In the genomic region with DNA sequence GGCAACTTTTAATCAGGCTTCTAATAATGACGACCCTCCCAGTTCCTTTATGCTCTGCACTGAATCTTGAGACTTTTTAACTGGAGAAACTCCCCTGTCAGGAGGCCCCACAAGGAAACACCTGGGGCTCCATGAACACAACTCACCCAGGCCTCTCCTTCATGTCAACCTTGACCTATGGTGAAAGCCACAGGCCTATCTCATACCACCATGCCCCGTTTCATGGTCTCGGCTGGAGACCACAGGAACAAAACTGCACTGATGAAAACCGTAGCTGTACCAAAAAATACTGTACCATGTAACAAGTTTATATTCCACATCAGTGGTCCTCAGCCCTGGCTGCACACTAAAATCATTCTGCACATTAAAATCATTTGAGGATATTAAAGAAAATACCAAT, we compare ENCODE assay signal across 9 cellular contexts. TPM values are rescaled to one million over a fixed set of nuclear protein-coding genes. Genes with fewer than 3 reads are reported as not detected.
DNase-seq lines count a peak whose midpoint lies in the region; ATAC-seq and TF ChIP-seq lines count a peak whose summit lies in the region.
"Had no signal": no experiment of that assay in that cellular context is flagged by ENCODE, and none has a peak within 500 bp of the region (broad histone marks: within the 10 kb centered on the region; RNA-seq: fewer than 3 reads in every experiment).

No MANE protein-coding gene starts in this region.

- no peak for DNase-seq in activated B cell treated with CpG ODN at 0.5 μM for 24 hours
- DNase-seq in stimulated activated naive B cell treated with anti-CD40 and anti-IgM and Interleukin-4, amounts not matched to agents 10 μg/mL and 1 μg/mL and 100 μg/mL, for 72 hours, result no peak
- DNase-seq in HuH-7.5 (ENCODE audit: low spot score), result no peak
- DNase-seq in spleen, result no peak
- DNase-seq in activated T-cell treated with anti-CD3 and anti-CD28 coated beads, Interleukin-2, amount 50 U/mL, for 1 hour, result no peak
- DNase-seq in activated CD4-positive, alpha-beta T cell treated with anti-CD3 and anti-CD28 coated beads for 36 hours, result no peak
- DNase-seq: stimulated activated CD4-positive, alpha-beta T cell treated with anti-CD3 and anti-CD28 coated beads, Interleukin-2, amount 100 ng/mL, for 48 hours had no signal

- intact Hi-C loops in activated B cell treated with CpG ODN at 0.5 μM for 24 hours (cut with micrococcal nuclease) (no loop called here), spleen (cut with DNase I; ENCODE audit: low total_unique reads) (no loop called here)
- intact Hi-C loops in activated CD4-positive, alpha-beta T cell treated with anti-CD3 and anti-CD28 coated beads for 36 hours (cut with DNase I, micrococcal nuclease), result no loop called here

- no peaks in the 10 kb centered on the region for H3K9me3 Mint-ChIP-seq in activated B cell treated with CpG ODN at 0.5 μM for 24 hours
- H3K9me3 Mint-ChIP-seq in stimulated activated naive B cell treated with anti-CD40 and anti-IgM and Interleukin-4, amounts not matched to agents 10 μg/mL and 1 μg/mL and 100 μg/mL, for 72 hours, result no peaks in the 10 kb centered on the region
- no peaks in the 10 kb centered on the region for H3K9me3 Mint-ChIP-seq in activated CD4-positive, alpha-beta T cell treated with anti-CD3 and anti-CD28 coated beads for 36 hours (ENCODE audit: low read depth)

- WGBS in spleen, 5 donors, result 27 to 52% (median 42%) methylated on average over 4 of the region's 4 CpGs

- peaks cover 0 to 22% (median 5%) of the 10 kb centered on the region in 6 donors for H3K36me3 ChIP-seq in spleen

- CTCF ChIA-PET in activated B cell treated with CpG ODN at 0.5 μM for 24 hours (lab: Charles Lee), result interaction anchor here (0.7 kb wide), 1 partner anchor 29 kb away, joined by 4 read pairs; no protein-coding TSS in a partner anchor
- CTCF ChIA-PET in activated CD4-positive, alpha-beta T cell treated with anti-CD3 and anti-CD28 coated beads for 36 hours (lab: Charles Lee), result interaction anchor here (0.7 kb wide), 1 partner anchor 19 kb away, joined by 3 read pairs; no protein-coding TSS in a partner anchor

- no peak for TF ChIP-seq POLR2A in spleen (IDR thresholded peaks at IDR 0.05)

- H3K4me1 ChIP-seq in spleen, result peaks cover 6 to 28% (median 14%) of the 10 kb centered on the region in 6 donors

- ATAC-seq in GM19438 (IDR thresholded peaks at IDR 0.05; ENCODE audit: low read depth, unreplicated experiment) (peak; percentile 74), HG02885 (IDR thresholded peaks at IDR 0.05; ENCODE audit: poor library complexity, unreplicated experiment) (peak; percentile 40), activated B cell treated with CpG ODN at 0.5 μM for 24 hours (ENCODE audit: low read depth) (no peak)
- peak; percentile 48 to 51 for ATAC-seq in stimulated activated naive B cell treated with anti-CD40 and anti-IgM and Interleukin-4, amounts not matched to agents 10 μg/mL and 1 μg/mL and 100 μg/mL, for 72 hours (replicated peaks)
- ATAC-seq in activated CD4-positive, alpha-beta T cell treated with anti-CD3 and anti-CD28 coated beads for 36 hours, result no peak

- H3K27ac Mint-ChIP-seq in activated B cell treated with CpG ODN at 0.5 μM for 24 hours, result peak overlapping the region; percentile 35
- peak overlapping the region; percentile 28 for H3K27ac Mint-ChIP-seq in stimulated activated naive B cell treated with anti-CD40 and anti-IgM and Interleukin-4, amounts not matched to agents 10 μg/mL and 1 μg/mL and 100 μg/mL, for 72 hours
- no peak overlapping the region for H3K27ac Mint-ChIP-seq in activated CD4-positive, alpha-beta T cell treated with anti-CD3 and anti-CD28 coated beads for 36 hours

- H3K27me3 ChIP-seq in spleen (replicated peaks in 1 of 7), result no peaks in the 10 kb centered on the region

- no peak for TF ChIP-seq CTCF in activated B cell treated with CpG ODN at 0.5 μM for 24 hours (IDR thresholded peaks at IDR 0.05)
- TF ChIP-seq CTCF in spleen (IDR thresholded peaks at IDR 0.05 in 8 of 11, conservative IDR thresholded peaks at IDR 0.05 in 3 of 11), result no peak

- no peaks in the 10 kb centered on the region for H3K9me3 ChIP-seq in spleen

- POLR2A ChIA-PET in activated B cell treated with CpG ODN at 0.5 μM for 24 hours (lab: Charles Lee), result no interaction called here
- POLR2A ChIA-PET in activated CD4-positive, alpha-beta T cell treated with anti-CD3 and anti-CD28 coated beads for 36 hours (lab: Charles Lee), result no interaction called here

- H3K27me3 Mint-ChIP-seq in activated B cell treated with CpG ODN at 0.5 μM for 24 hours, result no peaks in the 10 kb centered on the region
- H3K27me3 Mint-ChIP-seq in stimulated activated naive B cell treated with anti-CD40 and anti-IgM and Interleukin-4, amounts not matched to agents 10 μg/mL and 1 μg/mL and 100 μg/mL, for 72 hours, result no peaks in the 10 kb centered on the region
- H3K27me3 Mint-ChIP-seq in activated CD4-positive, alpha-beta T cell treated with anti-CD3 and anti-CD28 coated beads for 36 hours, result no peaks in the 10 kb centered on the region

- no peak overlapping the region for H3K4me3 ChIP-seq in spleen

- peaks cover 32% of the 10 kb centered on the region for H3K4me1 Mint-ChIP-seq in activated B cell treated with CpG ODN at 0.5 μM for 24 hours
- H3K4me1 Mint-ChIP-seq in stimulated activated naive B cell treated with anti-CD40 and anti-IgM and Interleukin-4, amounts not matched to agents 10 μg/mL and 1 μg/mL and 100 μg/mL, for 72 hours, result peaks cover 40 to 53% of the 10 kb centered on the region in 2 donors
- H3K4me1 Mint-ChIP-seq in activated CD4-positive, alpha-beta T cell treated with anti-CD3 and anti-CD28 coated beads for 36 hours, result peaks cover 15% of the 10 kb centered on the region

- H3K36me3 Mint-ChIP-seq in activated B cell treated with CpG ODN at 0.5 μM for 24 hours (ENCODE audit: low read depth), result peaks cover 53% of the 10 kb centered on the region
- H3K36me3 Mint-ChIP-seq in stimulated activated naive B cell treated with anti-CD40 and anti-IgM and Interleukin-4, amounts not matched to agents 10 μg/mL and 1 μg/mL and 100 μg/mL, for 72 hours, result peaks cover 18 to 40% of the 10 kb centered on the region in 2 donors
- peaks cover 58% of the 10 kb centered on the region for H3K36me3 Mint-ChIP-seq in activated CD4-positive, alpha-beta T cell treated with anti-CD3 and anti-CD28 coated beads for 36 hours (ENCODE audit: low read depth)

- peak overlapping the region in 2 of 8 donors; percentile 41 to 43 for H3K27ac ChIP-seq in spleen

- peak overlapping the region; percentile 35 for H3K4me3 Mint-ChIP-seq in activated B cell treated with CpG ODN at 0.5 μM for 24 hours
- peak overlapping the region in 1 of 2 donors; percentile 23 for H3K4me3 Mint-ChIP-seq in stimulated activated naive B cell treated with anti-CD40 and anti-IgM and Interleukin-4, amounts not matched to agents 10 μg/mL and 1 μg/mL and 100 μg/mL, for 72 hours
- no peak overlapping the region for H3K4me3 Mint-ChIP-seq in activated CD4-positive, alpha-beta T cell treated with anti-CD3 and anti-CD28 coated beads for 36 hours

RNA-seq across cellular contexts. Expression of a gene that starts 57.0 kb away (rescaled TPM):
- total RNA-seq in activated B cell treated with CpG ODN at 0.5 μM for 24 hours, result 23.9 and 27.2 TPM in 2 replicates
- 10 to 100 TPM; 15.9 to 31.6 (median 19.9) TPM for total RNA-seq in spleen
- polyA plus RNA-seq in spleen, result 1 to 10 TPM; 3.3 to 5.3 (median 4.6) TPM
- 10 to 100 TPM; 21.2 to 26.6 TPM for total RNA-seq in activated CD4-positive, alpha-beta T cell treated with anti-CD3 and anti-CD28 coated beads for 36 hours

Comparison
In these comparisons a context has a peak if more than half of its experiments do, and no peak if none do; other contexts are left out.
1. ATAC-seq: peak in GM19438 (single experiment), HG02885 (single experiment) and stimulated activated naive B cell treated with anti-CD40 and anti-IgM and Interleukin-4, amounts not matched to agents 10 μg/mL and 1 μg/mL and 100 μg/mL, for 72 hours (2 of 2); none in activated B cell treated with CpG ODN at 0.5 μM for 24 hours (single experiment) and activated CD4-positive, alpha-beta T cell treated with anti-CD3 and anti-CD28 coated beads for 36 hours (single experiment).